In genomic region chr2:9966491-9967022, GRCh38 we compare ENCODE assay signal across 1 cellular context.
TF ChIP-seq lines count a peak whose summit lies in the region.

No MANE protein-coding gene starts in this region.

TF ChIP-seq in K562, 482 proteins besides CTCF, POLR2A, EP300 and RAD21 (continued from another document):
- TF ChIP-seq, protein P1, sequence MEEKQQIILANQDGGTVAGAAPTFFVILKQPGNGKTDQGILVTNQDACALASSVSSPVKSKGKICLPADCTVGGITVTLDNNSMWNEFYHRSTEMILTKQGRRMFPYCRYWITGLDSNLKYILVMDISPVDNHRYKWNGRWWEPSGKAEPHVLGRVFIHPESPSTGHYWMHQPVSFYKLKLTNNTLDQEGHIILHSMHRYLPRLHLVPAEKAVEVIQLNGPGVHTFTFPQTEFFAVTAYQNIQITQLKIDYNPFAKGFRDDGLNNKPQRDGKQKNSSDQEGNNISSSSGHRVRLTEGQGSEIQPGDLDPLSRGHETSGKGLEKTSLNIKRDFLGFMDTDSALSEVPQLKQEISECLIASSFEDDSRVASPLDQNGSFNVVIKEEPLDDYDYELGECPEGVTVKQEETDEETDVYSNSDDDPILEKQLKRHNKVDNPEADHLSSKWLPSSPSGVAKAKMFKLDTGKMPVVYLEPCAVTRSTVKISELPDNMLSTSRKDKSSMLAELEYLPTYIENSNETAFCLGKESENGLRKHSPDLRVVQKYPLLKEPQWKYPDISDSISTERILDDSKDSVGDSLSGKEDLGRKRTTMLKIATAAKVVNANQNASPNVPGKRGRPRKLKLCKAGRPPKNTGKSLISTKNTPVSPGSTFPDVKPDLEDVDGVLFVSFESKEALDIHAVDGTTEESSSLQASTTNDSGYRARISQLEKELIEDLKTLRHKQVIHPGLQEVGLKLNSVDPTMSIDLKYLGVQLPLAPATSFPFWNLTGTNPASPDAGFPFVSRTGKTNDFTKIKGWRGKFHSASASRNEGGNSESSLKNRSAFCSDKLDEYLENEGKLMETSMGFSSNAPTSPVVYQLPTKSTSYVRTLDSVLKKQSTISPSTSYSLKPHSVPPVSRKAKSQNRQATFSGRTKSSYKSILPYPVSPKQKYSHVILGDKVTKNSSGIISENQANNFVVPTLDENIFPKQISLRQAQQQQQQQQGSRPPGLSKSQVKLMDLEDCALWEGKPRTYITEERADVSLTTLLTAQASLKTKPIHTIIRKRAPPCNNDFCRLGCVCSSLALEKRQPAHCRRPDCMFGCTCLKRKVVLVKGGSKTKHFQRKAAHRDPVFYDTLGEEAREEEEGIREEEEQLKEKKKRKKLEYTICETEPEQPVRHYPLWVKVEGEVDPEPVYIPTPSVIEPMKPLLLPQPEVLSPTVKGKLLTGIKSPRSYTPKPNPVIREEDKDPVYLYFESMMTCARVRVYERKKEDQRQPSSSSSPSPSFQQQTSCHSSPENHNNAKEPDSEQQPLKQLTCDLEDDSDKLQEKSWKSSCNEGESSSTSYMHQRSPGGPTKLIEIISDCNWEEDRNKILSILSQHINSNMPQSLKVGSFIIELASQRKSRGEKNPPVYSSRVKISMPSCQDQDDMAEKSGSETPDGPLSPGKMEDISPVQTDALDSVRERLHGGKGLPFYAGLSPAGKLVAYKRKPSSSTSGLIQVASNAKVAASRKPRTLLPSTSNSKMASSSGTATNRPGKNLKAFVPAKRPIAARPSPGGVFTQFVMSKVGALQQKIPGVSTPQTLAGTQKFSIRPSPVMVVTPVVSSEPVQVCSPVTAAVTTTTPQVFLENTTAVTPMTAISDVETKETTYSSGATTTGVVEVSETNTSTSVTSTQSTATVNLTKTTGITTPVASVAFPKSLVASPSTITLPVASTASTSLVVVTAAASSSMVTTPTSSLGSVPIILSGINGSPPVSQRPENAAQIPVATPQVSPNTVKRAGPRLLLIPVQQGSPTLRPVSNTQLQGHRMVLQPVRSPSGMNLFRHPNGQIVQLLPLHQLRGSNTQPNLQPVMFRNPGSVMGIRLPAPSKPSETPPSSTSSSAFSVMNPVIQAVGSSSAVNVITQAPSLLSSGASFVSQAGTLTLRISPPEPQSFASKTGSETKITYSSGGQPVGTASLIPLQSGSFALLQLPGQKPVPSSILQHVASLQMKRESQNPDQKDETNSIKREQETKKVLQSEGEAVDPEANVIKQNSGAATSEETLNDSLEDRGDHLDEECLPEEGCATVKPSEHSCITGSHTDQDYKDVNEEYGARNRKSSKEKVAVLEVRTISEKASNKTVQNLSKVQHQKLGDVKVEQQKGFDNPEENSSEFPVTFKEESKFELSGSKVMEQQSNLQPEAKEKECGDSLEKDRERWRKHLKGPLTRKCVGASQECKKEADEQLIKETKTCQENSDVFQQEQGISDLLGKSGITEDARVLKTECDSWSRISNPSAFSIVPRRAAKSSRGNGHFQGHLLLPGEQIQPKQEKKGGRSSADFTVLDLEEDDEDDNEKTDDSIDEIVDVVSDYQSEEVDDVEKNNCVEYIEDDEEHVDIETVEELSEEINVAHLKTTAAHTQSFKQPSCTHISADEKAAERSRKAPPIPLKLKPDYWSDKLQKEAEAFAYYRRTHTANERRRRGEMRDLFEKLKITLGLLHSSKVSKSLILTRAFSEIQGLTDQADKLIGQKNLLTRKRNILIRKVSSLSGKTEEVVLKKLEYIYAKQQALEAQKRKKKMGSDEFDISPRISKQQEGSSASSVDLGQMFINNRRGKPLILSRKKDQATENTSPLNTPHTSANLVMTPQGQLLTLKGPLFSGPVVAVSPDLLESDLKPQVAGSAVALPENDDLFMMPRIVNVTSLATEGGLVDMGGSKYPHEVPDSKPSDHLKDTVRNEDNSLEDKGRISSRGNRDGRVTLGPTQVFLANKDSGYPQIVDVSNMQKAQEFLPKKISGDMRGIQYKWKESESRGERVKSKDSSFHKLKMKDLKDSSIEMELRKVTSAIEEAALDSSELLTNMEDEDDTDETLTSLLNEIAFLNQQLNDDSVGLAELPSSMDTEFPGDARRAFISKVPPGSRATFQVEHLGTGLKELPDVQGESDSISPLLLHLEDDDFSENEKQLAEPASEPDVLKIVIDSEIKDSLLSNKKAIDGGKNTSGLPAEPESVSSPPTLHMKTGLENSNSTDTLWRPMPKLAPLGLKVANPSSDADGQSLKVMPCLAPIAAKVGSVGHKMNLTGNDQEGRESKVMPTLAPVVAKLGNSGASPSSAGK (IDR thresholded peaks at IDR 0.05), result peak; percentile 64
- TF ChIP-seq ZNF217 (CRISPR knock-in tag; IDR thresholded peaks at IDR 0.05) (no peak), MECOM (CRISPR knock-in tag; IDR thresholded peaks at IDR 0.05) (0 out of 2 replicates have a peak, but pooled peaks have one; percentile 12), HMGN3 (IDR thresholded peaks at IDR 0.05; ENCODE audit: borderline replicate concordance, extremely low read depth, insufficient read length, low read depth, low read length) (no peak), L3MBTL2 (IDR thresholded peaks at IDR 0.05) (peak; percentile 13), C11orf30 (IDR thresholded peaks at IDR 0.05; ENCODE audit: low read depth) (no peak), CREB3 (tag; conservative IDR thresholded peaks at IDR 0.05; ENCODE audit: low read depth) (0 out of 2 replicates have a peak, but pooled peaks have one; percentile 50), ZNF79 (CRISPR knock-in tag; IDR thresholded peaks at IDR 0.05; ENCODE audit: low read depth) (0 out of 2 replicates have a peak, but pooled peaks have one; percentile 48), CBX3 (IDR thresholded peaks at IDR 0.05; ENCODE audit: borderline replicate concordance in 1 of 2, low read length in 2 of 2) (no peak), RBM34 (IDR thresholded peaks at IDR 0.05; ENCODE audit: borderline replicate concordance, insufficient read depth, low read length) (no peak), ZNF41 (CRISPR knock-in tag; conservative IDR thresholded peaks at IDR 0.05) (no peak), ZNF263 (CRISPR knock-in tag; IDR thresholded peaks at IDR 0.05; ENCODE audit: borderline replicate concordance) (no peak), ZNF175 (CRISPR knock-in tag; IDR thresholded peaks at IDR 0.05; ENCODE audit: low read depth) (peak; percentile 41; the same call in 1 of the 2 replicates), EP400 (IDR thresholded peaks at IDR 0.05) (no peak), KLF16 (IDR thresholded peaks at IDR 0.05) (no peak), ZFP30 (CRISPR knock-in tag; IDR thresholded peaks at IDR 0.05; ENCODE audit: borderline replicate concordance) (no peak), SMAD2 (IDR thresholded peaks at IDR 0.05; ENCODE audit: low read depth, low read length) (no peak), ZNF518B (CRISPR knock-in tag; IDR thresholded peaks at IDR 0.05) (no peak), ZNF133 (CRISPR knock-in tag; IDR thresholded peaks at IDR 0.05) (no peak), GABPA (tag; conservative IDR thresholded peaks at IDR 0.05; ENCODE audit: low read depth) (no peak), YY1 (IDR thresholded peaks at IDR 0.05; ENCODE audit: borderline replicate concordance in 1 of 3, control insufficient read depth in 1 of 3, extremely low read depth in 1 of 3, insufficient read depth in 3 of 3, insufficient read length in 1 of 3, insufficient replicate concordance in 2 of 3, low read depth in 1 of 3, low read length in 2 of 3) (no peak), ZBTB17 (CRISPR knock-in tag; IDR thresholded peaks at IDR 0.05) (peak; percentile 14; the same call in 1 of the 2 replicates)
- TF ChIP-seq, protein P2, sequence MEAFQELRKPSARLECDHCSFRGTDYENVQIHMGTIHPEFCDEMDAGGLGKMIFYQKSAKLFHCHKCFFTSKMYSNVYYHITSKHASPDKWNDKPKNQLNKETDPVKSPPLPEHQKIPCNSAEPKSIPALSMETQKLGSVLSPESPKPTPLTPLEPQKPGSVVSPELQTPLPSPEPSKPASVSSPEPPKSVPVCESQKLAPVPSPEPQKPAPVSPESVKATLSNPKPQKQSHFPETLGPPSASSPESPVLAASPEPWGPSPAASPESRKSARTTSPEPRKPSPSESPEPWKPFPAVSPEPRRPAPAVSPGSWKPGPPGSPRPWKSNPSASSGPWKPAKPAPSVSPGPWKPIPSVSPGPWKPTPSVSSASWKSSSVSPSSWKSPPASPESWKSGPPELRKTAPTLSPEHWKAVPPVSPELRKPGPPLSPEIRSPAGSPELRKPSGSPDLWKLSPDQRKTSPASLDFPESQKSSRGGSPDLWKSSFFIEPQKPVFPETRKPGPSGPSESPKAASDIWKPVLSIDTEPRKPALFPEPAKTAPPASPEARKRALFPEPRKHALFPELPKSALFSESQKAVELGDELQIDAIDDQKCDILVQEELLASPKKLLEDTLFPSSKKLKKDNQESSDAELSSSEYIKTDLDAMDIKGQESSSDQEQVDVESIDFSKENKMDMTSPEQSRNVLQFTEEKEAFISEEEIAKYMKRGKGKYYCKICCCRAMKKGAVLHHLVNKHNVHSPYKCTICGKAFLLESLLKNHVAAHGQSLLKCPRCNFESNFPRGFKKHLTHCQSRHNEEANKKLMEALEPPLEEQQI (IDR thresholded peaks at IDR 0.05), result no peak
- TF ChIP-seq, protein P3, sequence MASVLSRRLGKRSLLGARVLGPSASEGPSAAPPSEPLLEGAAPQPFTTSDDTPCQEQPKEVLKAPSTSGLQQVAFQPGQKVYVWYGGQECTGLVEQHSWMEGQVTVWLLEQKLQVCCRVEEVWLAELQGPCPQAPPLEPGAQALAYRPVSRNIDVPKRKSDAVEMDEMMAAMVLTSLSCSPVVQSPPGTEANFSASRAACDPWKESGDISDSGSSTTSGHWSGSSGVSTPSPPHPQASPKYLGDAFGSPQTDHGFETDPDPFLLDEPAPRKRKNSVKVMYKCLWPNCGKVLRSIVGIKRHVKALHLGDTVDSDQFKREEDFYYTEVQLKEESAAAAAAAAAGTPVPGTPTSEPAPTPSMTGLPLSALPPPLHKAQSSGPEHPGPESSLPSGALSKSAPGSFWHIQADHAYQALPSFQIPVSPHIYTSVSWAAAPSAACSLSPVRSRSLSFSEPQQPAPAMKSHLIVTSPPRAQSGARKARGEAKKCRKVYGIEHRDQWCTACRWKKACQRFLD (CRISPR knock-in tag; IDR thresholded peaks at IDR 0.05), result peak; percentile 35; the same call in 1 of the 2 replicates
